In the genomic region with DNA sequence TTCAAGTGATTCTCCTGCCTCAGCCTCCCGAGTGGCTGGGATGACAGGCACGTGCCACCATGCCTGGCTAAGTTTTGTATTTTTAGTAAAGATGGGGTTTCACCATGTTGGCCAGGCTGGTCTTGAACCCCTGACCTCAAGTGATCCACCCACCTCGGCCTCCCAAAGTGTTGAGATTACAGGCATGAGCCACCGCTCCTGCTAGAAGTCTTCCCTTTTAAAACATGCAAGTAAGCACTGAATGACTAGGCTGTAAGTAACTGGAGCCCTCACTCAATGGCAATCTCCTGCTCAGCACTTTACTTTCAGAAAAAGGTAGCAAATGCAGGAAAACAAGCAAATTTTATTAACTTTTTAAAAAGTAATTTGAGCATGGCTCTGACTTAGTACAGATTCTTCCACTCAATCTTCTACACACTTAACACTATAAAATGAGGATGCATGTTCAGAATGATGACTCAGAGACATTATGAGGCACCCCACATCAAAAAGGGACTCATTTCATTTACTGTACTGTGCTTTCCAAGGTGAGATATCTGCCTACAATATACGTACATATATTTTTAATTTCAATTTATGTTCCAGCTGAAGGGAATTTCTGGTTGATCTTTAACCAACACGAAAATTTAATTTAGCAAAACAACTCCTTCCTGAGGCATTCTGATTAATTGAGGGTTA, we compare ENCODE assay signal across 17 cellular contexts. TPM values are rescaled to one million over a fixed set of nuclear protein-coding genes. Genes with fewer than 3 reads are reported as not detected.
DNase-seq lines count a peak whose midpoint lies in the region; ATAC-seq and TF ChIP-seq lines count a peak whose summit lies in the region.
"Had no signal": no experiment of that assay in that cellular context is flagged by ENCODE, and none has a peak within 500 bp of the region (broad histone marks: within the 10 kb centered on the region; RNA-seq: fewer than 3 reads in every experiment).

No MANE protein-coding gene starts in this region.

- H3K27ac Mint-ChIP-seq in activated CD4-positive, alpha-beta memory T cell treated with anti-CD3 and anti-CD28 coated beads, Interleukin-2, amount 10 ng/mL, durations not matched to agents 7 days and 5 days = peak overlapping the region; percentile 96
- no peak overlapping the region for H3K27ac Mint-ChIP-seq in osteocyte (ENCODE audit: unreplicated experiment)
- H3K27ac Mint-ChIP-seq: nephron progenitor cell had no signal

- no peak overlapping the region for H3K9ac ChIP-seq in BLaER1 treated with 17β-estradiol and CSF1 and Interleukin-3, amounts not matched to agents 10 nM and 100 nM

- DNase-seq in ELR (ENCODE audit: low read depth) (peak; percentile 44), epithelial cell of esophagus (ENCODE audit: low read depth) (peak; percentile 45), DMS 273 (lab: John Stamatoyannopoulos, UW; ENCODE audit: unreplicated experiment) (no peak), osteocyte (ENCODE audit: extremely low spot score, unreplicated experiment) (no peak), NCI-H187 treated with DMSO at 0.1 percent for 48 hours (lab: John Stamatoyannopoulos, UW) (no peak)
- DNase-seq in activated CD4-positive, alpha-beta memory T cell treated with anti-CD3 and anti-CD28 coated beads, Interleukin-2, amount 10 ng/mL, durations not matched to agents 7 days and 5 days = no peak
- DNase-seq: activated CD4-positive, alpha-beta T cell treated with anti-CD3 and anti-CD28 coated beads for 48 hours; adrenal gland; C1 segment of cervical spinal cord; GF-D8; hippocampal formation; left lung; NCI-H1092 treated with DMSO at 0.1 percent for 48 hours; nephron progenitor cell; stimulated activated CD4-positive, alpha-beta T cell treated with anti-CD3 and anti-CD28 coated beads, Interleukin-2, amount 100 ng/mL, for 24 hours had no signal

- H3K4me1 Mint-ChIP-seq in activated CD4-positive, alpha-beta memory T cell treated with anti-CD3 and anti-CD28 coated beads, Interleukin-2, amount 10 ng/mL, durations not matched to agents 7 days and 5 days = peaks cover 80% of the 10 kb centered on the region
- peaks cover 19% of the 10 kb centered on the region for H3K4me1 Mint-ChIP-seq in osteocyte (ENCODE audit: unreplicated experiment)

- H4K20me1 ChIP-seq in BLaER1 treated with 17β-estradiol and CSF1 and Interleukin-3, amounts not matched to agents 10 nM and 100 nM = no peaks in the 10 kb centered on the region

- H3K4me1 ChIP-seq in BLaER1 treated with 17β-estradiol and CSF1 and Interleukin-3, amounts not matched to agents 10 nM and 100 nM = peaks cover 43 to 56% (median 50%) of the 10 kb centered on the region in 10 experiments
- H3K4me1 ChIP-seq: adrenal gland, left lung had no signal

- H3K9me3 Mint-ChIP-seq in activated CD4-positive, alpha-beta memory T cell treated with anti-CD3 and anti-CD28 coated beads, Interleukin-2, amount 10 ng/mL, durations not matched to agents 7 days and 5 days = no peaks in the 10 kb centered on the region
- H3K9me3 Mint-ChIP-seq in osteocyte (ENCODE audit: unreplicated experiment) = no peaks in the 10 kb centered on the region

- H3K27ac ChIP-seq in BLaER1 treated with 17β-estradiol and CSF1 and Interleukin-3, amounts not matched to agents 10 nM and 100 nM = no peak overlapping the region
- H3K27ac ChIP-seq: adrenal gland had no signal

- peaks cover 0 to 16% (median 12%) of the 10 kb centered on the region in 11 experiments; a peak in 16 of 22 replicates for H3K9me3 ChIP-seq in BLaER1 treated with 17β-estradiol and CSF1 and Interleukin-3, amounts not matched to agents 10 nM and 100 nM (replicated peaks in 1 of 11)
- H3K9me3 ChIP-seq: adrenal gland, left lung had no signal

- CTCF ChIA-PET in activated CD4-positive, alpha-beta memory T cell treated with anti-CD3 and anti-CD28 coated beads, Interleukin-2, amount 10 ng/mL, durations not matched to agents 7 days and 5 days (lab: Charles Lee) = interaction anchor here (0.7 to 1.1 kb wide), 5 partner anchors 8 to 17 kb away, joined by 3 read pairs; no protein-coding TSS in a partner anchor

- H3K36me3 ChIP-seq in BLaER1 treated with 17β-estradiol and CSF1 and Interleukin-3, amounts not matched to agents 10 nM and 100 nM = no peaks in the 10 kb centered on the region
- H3K36me3 ChIP-seq: adrenal gland, left lung had no signal

- peak overlapping the region; percentile 43 for H3K4me3 Mint-ChIP-seq in activated CD4-positive, alpha-beta memory T cell treated with anti-CD3 and anti-CD28 coated beads, Interleukin-2, amount 10 ng/mL, durations not matched to agents 7 days and 5 days
- H3K4me3 Mint-ChIP-seq in osteocyte (ENCODE audit: unreplicated experiment) = no peak overlapping the region
- H3K4me3 Mint-ChIP-seq: nephron progenitor cell had no signal

- no peak for ATAC-seq in GM21737 (IDR thresholded peaks at IDR 0.05; ENCODE audit: unreplicated experiment)
- ATAC-seq: left lung had no signal

- TF ChIP-seq CTCF in epithelial cell of esophagus (IDR thresholded peaks at IDR 0.05; ENCODE audit: insufficient read depth, low read depth, low read length, missing control alignments) = no peak
- TF ChIP-seq CTCF in osteocyte (IDR thresholded peaks at IDR 0.05) = no peak

- H3K36me3 Mint-ChIP-seq in activated CD4-positive, alpha-beta memory T cell treated with anti-CD3 and anti-CD28 coated beads, Interleukin-2, amount 10 ng/mL, durations not matched to agents 7 days and 5 days (ENCODE audit: low read depth) = peaks cover 10% of the 10 kb centered on the region
- H3K36me3 Mint-ChIP-seq in osteocyte (ENCODE audit: unreplicated experiment) = peaks cover 3% of the 10 kb centered on the region

- no peak overlapping the region for H3K4me3 ChIP-seq in BLaER1 treated with 17β-estradiol and CSF1 and Interleukin-3, amounts not matched to agents 10 nM and 100 nM
- H3K4me3 ChIP-seq in epithelial cell of esophagus (ENCODE audit: low read length) = no peak overlapping the region
- H3K4me3 ChIP-seq: adrenal gland, left lung had no signal

- H3K27me3 Mint-ChIP-seq in activated CD4-positive, alpha-beta memory T cell treated with anti-CD3 and anti-CD28 coated beads, Interleukin-2, amount 10 ng/mL, durations not matched to agents 7 days and 5 days = no peaks in the 10 kb centered on the region
- no peaks in the 10 kb centered on the region for H3K27me3 Mint-ChIP-seq in osteocyte (ENCODE audit: unreplicated experiment)

- H3K4me2 ChIP-seq in BLaER1 treated with 17β-estradiol and CSF1 and Interleukin-3, amounts not matched to agents 10 nM and 100 nM = peak overlapping the region in 9 of 11 experiments; percentile 2 to 60 (median 35); a peak in 16 of 22 replicates

- no peaks in the 10 kb centered on the region for H3K27me3 ChIP-seq in BLaER1 treated with 17β-estradiol and CSF1 and Interleukin-3, amounts not matched to agents 10 nM and 100 nM
- H3K27me3 ChIP-seq: adrenal gland, left lung had no signal

- POLR2A ChIA-PET in activated CD4-positive, alpha-beta memory T cell treated with anti-CD3 and anti-CD28 coated beads, Interleukin-2, amount 10 ng/mL, durations not matched to agents 7 days and 5 days (lab: Charles Lee) = interaction anchor here (0.8 to 1.5 kb wide), 15 partner anchors 9 to 359 kb away, joined by 3 to 16 read pairs (median 4); no protein-coding TSS in a partner anchor

RNA-seq across cellular contexts. Expression of a gene that starts 6.6 kb away (rescaled TPM):
- 10 to 100 TPM; 70.8 to 75.9 TPM for total RNA-seq in activated CD4-positive, alpha-beta memory T cell treated with anti-CD3 and anti-CD28 coated beads, Interleukin-2, amount 10 ng/mL, durations not matched to agents 7 days and 5 days
- 39.5 and 45.4 TPM in 2 replicates for total RNA-seq in osteocyte

Comparison
In these comparisons a context has a peak if more than half of its experiments do, and no peak if none do; other contexts are left out.
1. DNase-seq: peak in ELR (single experiment) and epithelial cell of esophagus (single experiment); none in activated CD4-positive, alpha-beta memory T cell treated with anti-CD3 and anti-CD28 coated beads, Interleukin-2, amount 10 ng/mL, durations not matched to agents 7 days and 5 days (single experiment), DMS 273 (single experiment), osteocyte (single experiment) and NCI-H187 treated with DMSO at 0.1 percent for 48 hours (single experiment).